Comparison of ENCODE assay signal across 8 cellular contexts in genomic region chr6:90586675-90587638, GRCh38. TPM values are rescaled to one million over a fixed set of nuclear protein-coding genes. Genes with fewer than 3 reads are reported as not detected.
A peak's percentile ranks its signal among the peaks of the same experiment; 100 is the strongest.
DNase-seq lines count a peak whose midpoint lies in the region; ATAC-seq and TF ChIP-seq lines count a peak whose summit lies in the region.

MAP3K7 (minus strand) TSS chr6:90587072; CDS start chr6:90586883, 189 bp downstream.

- H3K36me3 ChIP-seq in GM06990 (ENCODE audit: control insufficient read depth, insufficient read depth, low read length) = no peaks in the 10 kb centered on the region

- peak within 1 kb of the TSS; percentile 93 for H3K4me3 ChIP-seq in GM06990 (replicated peaks; ENCODE audit: low read depth, low read length)

- H3K27me3 ChIP-seq in GM06990 (replicated peaks; ENCODE audit: control insufficient read depth, insufficient read depth, low read length) = no peaks in the 10 kb centered on the region

- peaks cover 2% of the 10 kb centered on the region for H3K27me3 Mint-ChIP-seq in activated naive CD4-positive, alpha-beta T cell treated with anti-CD3 and anti-CD28 coated beads, Interleukin-2, amount 50 U/mL, for 24 hours

- H3K27ac Mint-ChIP-seq in activated naive CD4-positive, alpha-beta T cell treated with anti-CD3 and anti-CD28 coated beads, Interleukin-2, amount 50 U/mL, for 24 hours = peak within 1 kb of the TSS; percentile 99

- H3K27ac ChIP-seq in temporal lobe (ENCODE audit: low read depth, low read length) = peak within 1 kb of the TSS; percentile 92

- H3K36me3 Mint-ChIP-seq in activated naive CD4-positive, alpha-beta T cell treated with anti-CD3 and anti-CD28 coated beads, Interleukin-2, amount 50 U/mL, for 24 hours = peaks cover 3% of the 10 kb centered on the region

- peak within 1 kb of the TSS; percentile 98 for H3K4me3 Mint-ChIP-seq in activated naive CD4-positive, alpha-beta T cell treated with anti-CD3 and anti-CD28 coated beads, Interleukin-2, amount 50 U/mL, for 24 hours

- ATAC-seq in HG02588 (IDR thresholded peaks at IDR 0.05; ENCODE audit: unreplicated experiment) = peak; percentile 92
- peak; percentile 95 for ATAC-seq in SK-N-SH treated with all-trans-retinoic acid at 6 μM for 48 hours

- no peaks in the 10 kb centered on the region for H3K9me3 Mint-ChIP-seq in activated naive CD4-positive, alpha-beta T cell treated with anti-CD3 and anti-CD28 coated beads, Interleukin-2, amount 50 U/mL, for 24 hours

- H3K4me1 Mint-ChIP-seq in activated naive CD4-positive, alpha-beta T cell treated with anti-CD3 and anti-CD28 coated beads, Interleukin-2, amount 50 U/mL, for 24 hours = peaks cover 46% of the 10 kb centered on the region

- DNase-seq in GM06990 (ENCODE audit: extremely low read depth, insufficient read length) = peak; percentile 89
- peak; percentile 86 for DNase-seq in NCI-H1092 (lab: John Stamatoyannopoulos, UW)
- peak; percentile 94 for DNase-seq in glomerular endothelial cell (ENCODE audit: extremely low read depth, low read depth, low spot score)
- DNase-seq in occipital lobe (lab: John Stamatoyannopoulos, UW) = peak; percentile 84

- TF ChIP-seq CTCF in GM06990 (IDR thresholded peaks at IDR 0.05; ENCODE audit: insufficient read depth, low read length, poor library complexity, severe bottlenecking) = no peak

TF ChIP-seq in SK-N-SH treated with all-trans-retinoic acid at 6 μM for 48 hours, 23 proteins besides CTCF, POLR2A, EP300 and RAD21:
- TF ChIP-seq BACH2 (CRISPR knock-in tag; IDR thresholded peaks at IDR 0.05; ENCODE audit: borderline replicate concordance) (no peak), ARNTL (CRISPR knock-in tag; IDR thresholded peaks at IDR 0.05; ENCODE audit: borderline replicate concordance, low read depth) (no peak), ZNF565 (CRISPR knock-in tag; conservative IDR thresholded peaks at IDR 0.05; ENCODE audit: low read depth) (no peak), ZFP30 (CRISPR knock-in tag; IDR thresholded peaks at IDR 0.05) (no peak), SNAI2 (CRISPR knock-in tag; IDR thresholded peaks at IDR 0.05) (no peak), POU6F1 (CRISPR knock-in tag; IDR thresholded peaks at IDR 0.05; ENCODE audit: borderline replicate concordance, low read depth) (no peak), GLIS3 (CRISPR knock-in tag; IDR thresholded peaks at IDR 0.05) (no peak), PPARA (CRISPR knock-in tag; IDR thresholded peaks at IDR 0.05; ENCODE audit: borderline replicate concordance) (no peak), ZNF70 (CRISPR knock-in tag; IDR thresholded peaks at IDR 0.05) (no peak), ESRRG (CRISPR knock-in tag; IDR thresholded peaks at IDR 0.05) (no peak), ISL1 (CRISPR knock-in tag; IDR thresholded peaks at IDR 0.05) (no peak), CREB5 (CRISPR knock-in tag; IDR thresholded peaks at IDR 0.05; ENCODE audit: low read depth) (no peak)
- TF ChIP-seq, protein P1, sequence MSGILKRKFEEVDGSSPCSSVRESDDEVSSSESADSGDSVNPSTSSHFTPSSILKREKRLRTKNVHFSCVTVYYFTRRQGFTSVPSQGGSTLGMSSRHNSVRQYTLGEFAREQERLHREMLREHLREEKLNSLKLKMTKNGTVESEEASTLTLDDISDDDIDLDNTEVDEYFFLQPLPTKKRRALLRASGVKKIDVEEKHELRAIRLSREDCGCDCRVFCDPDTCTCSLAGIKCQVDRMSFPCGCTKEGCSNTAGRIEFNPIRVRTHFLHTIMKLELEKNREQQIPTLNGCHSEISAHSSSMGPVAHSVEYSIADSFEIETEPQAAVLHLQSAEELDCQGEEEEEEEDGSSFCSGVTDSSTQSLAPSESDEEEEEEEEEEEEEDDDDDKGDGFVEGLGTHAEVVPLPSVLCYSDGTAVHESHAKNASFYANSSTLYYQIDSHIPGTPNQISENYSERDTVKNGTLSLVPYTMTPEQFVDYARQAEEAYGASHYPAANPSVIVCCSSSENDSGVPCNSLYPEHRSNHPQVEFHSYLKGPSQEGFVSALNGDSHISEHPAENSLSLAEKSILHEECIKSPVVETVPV (CRISPR knock-in tag; IDR thresholded peaks at IDR 0.05) = no peak

RNA-seq across cellular contexts. Expression of gene MAP3K7, which starts in this region (rescaled TPM):
- total RNA-seq in glomerular endothelial cell (22.0 and 24.4 TPM in 2 replicates), occipital lobe (56.8 TPM), temporal lobe (34.9 TPM)

Comparison
In these comparisons a context has a peak if more than half of its experiments do, and no peak if none do; other contexts are left out.
1. Peak in every context shown above with its lines: DNase-seq, ATAC-seq, H3K4me3 ChIP-seq and H3K27ac ChIP-seq.